ENCODE assay signal across 21 cellular contexts in genomic region chr3:148970311-148970710, GRCh38. TPM values are rescaled to one million over a fixed set of nuclear protein-coding genes. Genes with fewer than 3 reads are reported as not detected.
DNase-seq lines count a peak whose midpoint lies in the region; TF ChIP-seq lines count a peak whose summit lies in the region.
"Had no signal": no experiment of that assay in that cellular context is flagged by ENCODE, and none has a peak within 500 bp of the region (broad histone marks: within the 10 kb centered on the region; RNA-seq: fewer than 3 reads in every experiment).

No MANE protein-coding gene starts in this region.

- H3K9me3 Mint-ChIP-seq in chondrocyte (ENCODE audit: low read depth), result no peaks in the 10 kb centered on the region
- H3K9me3 Mint-ChIP-seq: CD4-positive, alpha-beta memory T cell had no signal

- no peaks in the 10 kb centered on the region for H3K9me3 ChIP-seq in ascending aorta
- H3K9me3 ChIP-seq in neural cell (ENCODE audit: low read length), result no peaks in the 10 kb centered on the region
- H3K9me3 ChIP-seq in uterus, result no peaks in the 10 kb centered on the region
- H3K9me3 ChIP-seq in GM23248 (ENCODE audit: low read depth), result no peaks in the 10 kb centered on the region
- no peaks in the 10 kb centered on the region for H3K9me3 ChIP-seq in testis
- H3K9me3 ChIP-seq: HAP-1, SJSA1 had no signal

- H3K4me3 ChIP-seq in ascending aorta (no peak overlapping the region), neural cell (ENCODE audit: low read length) (no peak overlapping the region), uterus (no peak overlapping the region), GM23248 (no peak overlapping the region), testis (no peak overlapping the region)
- H3K4me3 ChIP-seq: HAP-1, SJSA1 had no signal

- H3K4me1 ChIP-seq in ascending aorta (peaks cover 0 to 30% of the 10 kb centered on the region in 2 donors), uterus (peaks cover 0 to 5% of the 10 kb centered on the region in 2 donors), GM23248 (ENCODE audit: insufficient read depth) (no peaks in the 10 kb centered on the region), testis (no peaks in the 10 kb centered on the region)
- H3K4me1 ChIP-seq: SJSA1 had no signal

- H3K27ac ChIP-seq in ascending aorta, result peak overlapping the region; percentile 51 to 82
- no peak overlapping the region for H3K27ac ChIP-seq in neural cell (ENCODE audit: low read length)
- peak overlapping the region; percentile 54 to 85 for H3K27ac ChIP-seq in uterus
- H3K27ac ChIP-seq in GM23248, result no peak overlapping the region
- no peak overlapping the region for H3K27ac ChIP-seq in testis
- H3K27ac ChIP-seq: HL-60, SJSA1 had no signal

- no peaks in the 10 kb centered on the region for H3K27me3 Mint-ChIP-seq in chondrocyte (ENCODE audit: low read depth)
- H3K27me3 Mint-ChIP-seq: CD4-positive, alpha-beta memory T cell had no signal

- no peaks in the 10 kb centered on the region for H3K36me3 ChIP-seq in ascending aorta
- no peaks in the 10 kb centered on the region for H3K36me3 ChIP-seq in neural cell (ENCODE audit: insufficient read depth, low read length)
- no peaks in the 10 kb centered on the region for H3K36me3 ChIP-seq in uterus
- H3K36me3 ChIP-seq in GM23248 (ENCODE audit: low read depth), result no peaks in the 10 kb centered on the region
- no peaks in the 10 kb centered on the region for H3K36me3 ChIP-seq in testis (ENCODE audit: low read depth, missing control alignments)
- H3K36me3 ChIP-seq: HAP-1, SJSA1 had no signal

- intact Hi-C loops in ascending aorta (cut with DNase I), result loop anchor here (5.0 kb wide), 2 partner anchors 47 to 117 kb away; partner anchors contain the start of gene HLTF
- intact Hi-C loops in uterus (cut with DNase I; ENCODE audit: low total_unique reads), result no loop called here
- intact Hi-C loops in testis (cut with DNase I; ENCODE audit: low total_unique reads), result no loop called here

- no peaks in the 10 kb centered on the region for H3K9me2 ChIP-seq in neural cell (ENCODE audit: insufficient read depth, low read length)
- no peaks in the 10 kb centered on the region for H3K9me2 ChIP-seq in GM23248 (ENCODE audit: insufficient read depth)

- in situ Hi-C loops in GM23248 (cut with MboI), result no loop called here

- TF ChIP-seq EP300 in neural cell (conservative IDR thresholded peaks at IDR 0.05; ENCODE audit: poor library complexity, severe bottlenecking), result peak; percentile 11

- no peak overlapping the region for H3K4me3 Mint-ChIP-seq in chondrocyte (ENCODE audit: unreplicated experiment)
- H3K4me3 Mint-ChIP-seq: CD4-positive, alpha-beta memory T cell had no signal

- WGBS in GM23248 (ENCODE audit: low coverage in 1 of 2, low lambda C conversion rate in 2 of 2, missing lambda C conversion rate in 2 of 2), 2 experiments, result 71 to 76% methylated on average over 6 of the region's 6 CpGs
- 95 to 96% methylated on average over 6 of the region's 6 CpGs for WGBS in testis, 2 donors

- no peak for TF ChIP-seq POLR2A in uterus (IDR thresholded peaks at IDR 0.05)
- no peak for TF ChIP-seq POLR2A in testis (IDR thresholded peaks at IDR 0.05)

- H3K27ac Mint-ChIP-seq in chondrocyte (ENCODE audit: unreplicated experiment), result no peak overlapping the region
- H3K27ac Mint-ChIP-seq: CD4-positive, alpha-beta memory T cell had no signal

- TF ChIP-seq RAD21 in neural cell (conservative IDR thresholded peaks at IDR 0.05), result no peak

- peaks cover 10% of the 10 kb centered on the region for H3K4me1 Mint-ChIP-seq in chondrocyte (ENCODE audit: low read depth)

- H3K9ac ChIP-seq in neural cell (ENCODE audit: low read length), result no peak overlapping the region
- no peak overlapping the region for H3K9ac ChIP-seq in GM23248

- H4K20me1 ChIP-seq in neural cell (ENCODE audit: insufficient read depth) (no peaks in the 10 kb centered on the region), GM23248 (ENCODE audit: insufficient read depth) (no peaks in the 10 kb centered on the region)

- H3K79me2 ChIP-seq in neural cell (replicated peaks; ENCODE audit: insufficient read depth, low read length) (no peaks in the 10 kb centered on the region), GM23248 (ENCODE audit: insufficient read depth) (no peaks in the 10 kb centered on the region)

- H3K4me2 ChIP-seq in neural cell (ENCODE audit: low read length) (no peak overlapping the region), GM23248 (ENCODE audit: unreplicated experiment) (no peak overlapping the region)

- no peak overlapping the region for H2AFZ ChIP-seq in neural cell (ENCODE audit: low read depth, low read length)
- H2AFZ ChIP-seq in GM23248, result no peak overlapping the region

- H3K36me3 Mint-ChIP-seq in chondrocyte (ENCODE audit: low read depth), result no peaks in the 10 kb centered on the region
- H3K36me3 Mint-ChIP-seq: CD4-positive, alpha-beta memory T cell had no signal

- H3K27me3 ChIP-seq in ascending aorta, result no peaks in the 10 kb centered on the region
- no peaks in the 10 kb centered on the region for H3K27me3 ChIP-seq in neural cell (ENCODE audit: insufficient read depth, low read depth, low read length)
- H3K27me3 ChIP-seq in uterus, result no peaks in the 10 kb centered on the region
- no peaks in the 10 kb centered on the region for H3K27me3 ChIP-seq in GM23248 (replicated peaks; ENCODE audit: insufficient read depth)
- H3K27me3 ChIP-seq in testis, result no peaks in the 10 kb centered on the region
- H3K27me3 ChIP-seq: SJSA1 had no signal

- peak; percentile 70 for DNase-seq in NCI-H82 (lab: John Stamatoyannopoulos, UW)
- DNase-seq in ascending aorta (ENCODE audit: low spot score in 2 of 2), result no peak
- DNase-seq in uterus, result no peak
- DNase-seq in GM23248, result no peak
- no peak for DNase-seq in testis
- no peak for DNase-seq in chondrocyte (ENCODE audit: low spot score)
- DNase-seq: C1 segment of cervical spinal cord; CD4-positive, alpha-beta memory T cell; COR-L47; DMS53; NCI-H1092 treated with DMSO at 0.1 percent for 48 hours; NCI-H1436; NCI-H1930; NCI-H446 treated with DMSO at 0.1 percent for 48 hours; NCI-H526; Right ventricle myocardium superior; RPMI8226 had no signal

- TF ChIP-seq CTCF in ascending aorta (IDR thresholded peaks at IDR 0.05), result no peak
- no peak for TF ChIP-seq CTCF in neural cell (IDR thresholded peaks at IDR 0.05; ENCODE audit: poor library complexity, severe bottlenecking)
- no peak for TF ChIP-seq CTCF in uterus (IDR thresholded peaks at IDR 0.05)
- TF ChIP-seq CTCF in testis (IDR thresholded peaks at IDR 0.05), result no peak
- no peak for TF ChIP-seq CTCF in chondrocyte (IDR thresholded peaks at IDR 0.05)

- H3F3A ChIP-seq in neural cell (ENCODE audit: insufficient read depth, low read length, poor library complexity, severe bottlenecking) (no peaks in the 10 kb centered on the region), GM23248 (ENCODE audit: insufficient read depth) (no peaks in the 10 kb centered on the region)

TF ChIP-seq in neural cell, 6 proteins besides CTCF, POLR2A, EP300 and RAD21:
- no peak for TF ChIP-seq TAF1 (IDR thresholded peaks at IDR 0.05; ENCODE audit: low read depth)
- TF ChIP-seq POLR2AphosphoS5 (IDR thresholded peaks at IDR 0.05), result no peak
- TF ChIP-seq EZH2 (IDR thresholded peaks at IDR 0.05; ENCODE audit: borderline replicate concordance, insufficient read depth, low read length, poor library complexity, severe bottlenecking), result no peak
- no peak for TF ChIP-seq SMC3 (conservative IDR thresholded peaks at IDR 0.05; ENCODE audit: poor library complexity)
- TF ChIP-seq MXI1 (conservative IDR thresholded peaks at IDR 0.05; ENCODE audit: poor library complexity, severe bottlenecking), result no peak
- no peak for TF ChIP-seq REST (IDR thresholded peaks at IDR 0.05; ENCODE audit: borderline replicate concordance)
TF ChIP-seq in neural cell: peak in this region for 0.

RNA-seq across cellular contexts. Expression of gene GYG1, which starts 21.0 kb away (rescaled TPM):
- total RNA-seq in ascending aorta (23.9 TPM), uterus (100 to 1,000 TPM in 1 of 4 donors, 10 to 100 TPM in 3; 37.4 to 122 (median 64.2) TPM), testis (100 to 1,000 TPM; 128 to 138 TPM), chondrocyte (41.2 to 50.1 TPM (median 48.1 TPM) in 3 replicates)
- polyA plus RNA-seq in neural cell (2.4 and 3.1 TPM in 2 replicates), GM23248 (2016; fragmentation: Nextera tagmentation; extraction: Ambion mirVana) (57.2 and 58.1 TPM in 2 replicates), testis (ENCODE audit: insufficient read depth, low read depth, low replicate concordance) (303 TPM)
- 3.4 and 4.4 TPM in 2 replicates for polyA minus RNA-seq in neural cell
- total RNA-seq in GM23248 (2014; rRNA removed; shearing (Covaris generic)), result 26.2 and 39.2 TPM in 2 replicates

Comparison
In these comparisons a context has a peak if more than half of its experiments do, and no peak if none do; other contexts are left out.
1. H3K27ac ChIP-seq: peak in ascending aorta (2 of 2) and uterus (2 of 2); none in neural cell (single experiment), GM23248 (single experiment) and testis (0 of 2).